ENCODE assay signal across 12 cellular contexts in genomic region chr16:11303405-11304138, GRCh38. TPM values are rescaled to one million over a fixed set of nuclear protein-coding genes. Genes with fewer than 3 reads are reported as not detected.
A peak's percentile ranks its signal among the peaks of the same experiment; 100 is the strongest.
DNase-seq lines count a peak whose midpoint lies in the region; ATAC-seq, FAIRE-seq and TF ChIP-seq lines count a peak whose summit lies in the region.
"Had no signal": no experiment of that assay in that cellular context is flagged by ENCODE, and none has a peak within 500 bp of the region (broad histone marks: within the 10 kb centered on the region; RNA-seq: fewer than 3 reads in every experiment).

No MANE protein-coding gene starts in this region.

- no peaks in the 10 kb centered on the region for H3K79me2 ChIP-seq in KMS-11 (ENCODE audit: insufficient read depth, low read depth)

- no peak overlapping the region for H3K9ac ChIP-seq in KMS-11

- H4K20me1 ChIP-seq in KMS-11 (ENCODE audit: insufficient read depth), result no peaks in the 10 kb centered on the region

- TF ChIP-seq CTCF in BE2C (IDR thresholded peaks at IDR 0.05; ENCODE audit: low read depth, low read length) (no peak), KMS-11 (conservative IDR thresholded peaks at IDR 0.05; ENCODE audit: low read depth, low read length) (no peak), RWPE2 (IDR thresholded peaks at IDR 0.05; ENCODE audit: poor library complexity, severe bottlenecking) (no peak)

- H3K4me2 ChIP-seq in KMS-11, result peak overlapping the region; percentile 29; the same call in 1 of the 2 replicates

- peaks cover 7% of the 10 kb centered on the region for H3K4me1 ChIP-seq in BE2C
- H3K4me1 ChIP-seq in KMS-11 (ENCODE audit: low read depth, poor library complexity, severe bottlenecking), result peaks cover 45% of the 10 kb centered on the region
- peaks cover 9% of the 10 kb centered on the region for H3K4me1 ChIP-seq in RWPE2 (ENCODE audit: insufficient read depth, poor library complexity, severe bottlenecking)
- H3K4me1 ChIP-seq in HAP-1, result peaks cover 4% of the 10 kb centered on the region

- ATAC-seq in RWPE2 (ENCODE audit: low read depth), result peak; percentile 47

- H3K9me3 ChIP-seq in BE2C (no peaks in the 10 kb centered on the region), RWPE2 (ENCODE audit: severe bottlenecking) (no peaks in the 10 kb centered on the region), HAP-1 (no peaks in the 10 kb centered on the region)

- peak overlapping the region; percentile 8 for H3K4me3 ChIP-seq in BE2C (ENCODE audit: low read depth, low read length)
- H3K4me3 ChIP-seq in KMS-11 (IDR thresholded peaks at IDR 0.05; ENCODE audit: insufficient read depth, low read depth, low read length), result no peak overlapping the region
- no peak overlapping the region for H3K4me3 ChIP-seq in RWPE2 (ENCODE audit: severe bottlenecking)
- H3K4me3 ChIP-seq in HAP-1, result no peak overlapping the region

- DNase-seq in BE2C (peak; percentile 75), RWPE2 (ENCODE audit: low spot score) (no peak), kidney tubule cell (ENCODE audit: low spot score) (peak; percentile 42), GM12891 (ENCODE audit: insufficient read length, low spot score) (no peak), retina (no peak), medulla oblongata (ENCODE audit: extremely low spot score) (no peak), HAP-1 (ENCODE audit: low spot score in 2 of 2) (no peak)
- DNase-seq: activated gamma-delta T cell treated with Interleukin-2 at 50 U/mL for 16 hours, NCI-H1930, Right ventricle myocardium superior had no signal

- H3K27ac ChIP-seq in KMS-11 (no peak overlapping the region), RWPE2 (ENCODE audit: poor library complexity, severe bottlenecking) (no peak overlapping the region)

- H3K27me3 ChIP-seq in BE2C (no peaks in the 10 kb centered on the region), KMS-11 (ENCODE audit: insufficient read depth, low read depth) (peaks cover 9% of the 10 kb centered on the region; the same call in 1 of the 2 replicates), RWPE2 (ENCODE audit: insufficient read depth, poor library complexity, severe bottlenecking) (no peaks in the 10 kb centered on the region), HAP-1 (ENCODE audit: low read depth) (no peaks in the 10 kb centered on the region)

- no peak for TF ChIP-seq POLR2A in GM12891 (IDR thresholded peaks at IDR 0.05; ENCODE audit: low read depth, low read length)

- in situ Hi-C loops in HAP-1 (cut with MboI; ENCODE audit: low sequenced_read_pairs), result no loop called here

- H2AFZ ChIP-seq in KMS-11 (ENCODE audit: low read depth), result no peak overlapping the region

- no peak for FAIRE-seq in GM12891 (lab: Jason Lieb, UNC)
- FAIRE-seq: frontal cortex had no signal

- no peaks in the 10 kb centered on the region for H3K36me3 ChIP-seq in BE2C
- no peaks in the 10 kb centered on the region for H3K36me3 ChIP-seq in KMS-11 (ENCODE audit: insufficient read depth)
- H3K36me3 ChIP-seq in RWPE2 (ENCODE audit: low read depth), result no peaks in the 10 kb centered on the region
- no peaks in the 10 kb centered on the region for H3K36me3 ChIP-seq in HAP-1 (replicated peaks)

TF ChIP-seq in GM12891, 5 proteins besides CTCF, POLR2A, EP300 and RAD21:
- no peak for TF ChIP-seq POLR2AphosphoS5 (IDR thresholded peaks at IDR 0.05; ENCODE audit: low read depth, low read length)
- TF ChIP-seq SPI1 (IDR thresholded peaks at IDR 0.05; ENCODE audit: low read depth, low read length), result no peak
- no peak for TF ChIP-seq PAX5 (IDR thresholded peaks at IDR 0.05; ENCODE audit: insufficient read depth, low read length, severe bottlenecking)
- TF ChIP-seq POU2F2 (IDR thresholded peaks at IDR 0.05; ENCODE audit: low read depth, low read length), result no peak

RNA-seq across cellular contexts. Expression of gene PRM1, which starts 22.4 kb away (rescaled TPM):
- not detected for polyA plus RNA-seq in BE2C (2012; ENCODE audit: insufficient read depth, insufficient read length, low read depth)
- polyA plus RNA-seq in GM12891 (2012; ENCODE audit: low read depth, missing spikeins), result not detected

RNA-seq across cellular contexts. Expression of gene PRM2, which starts 27.3 kb away (rescaled TPM):
- not detected for polyA plus RNA-seq in BE2C (2012; ENCODE audit: insufficient read depth, insufficient read length, low read depth)
- polyA plus RNA-seq in GM12891 (2012; ENCODE audit: low read depth, missing spikeins), result not detected

RNA-seq across cellular contexts. Expression of gene PRM3, which starts 30.1 kb away (rescaled TPM):
- polyA plus RNA-seq in BE2C (2012; ENCODE audit: insufficient read depth, insufficient read length, low read depth), result not detected
- not detected for polyA plus RNA-seq in GM12891 (2012; ENCODE audit: low read depth, missing spikeins)

RNA-seq across cellular contexts. Expression of gene TNP2, which starts 34.4 kb away (rescaled TPM):
- not detected for polyA plus RNA-seq in BE2C (2012; ENCODE audit: insufficient read depth, insufficient read length, low read depth)
- not detected for polyA plus RNA-seq in GM12891 (2012; ENCODE audit: low read depth, missing spikeins)

RNA-seq across cellular contexts. Expression of gene RMI2, which starts 41.7 kb away (rescaled TPM):
- 4.9 TPM for polyA plus RNA-seq in BE2C (2012; ENCODE audit: insufficient read depth, insufficient read length, low read depth)
- polyA plus RNA-seq in GM12891 (2012; ENCODE audit: low read depth, missing spikeins), result 39.3 TPM

Comparison
In these comparisons a context has a peak if more than half of its experiments do, and no peak if none do; other contexts are left out.
1. DNase-seq: peak in BE2C (single experiment) and kidney tubule cell (single experiment); none in RWPE2 (single experiment), GM12891 (single experiment), retina (single experiment), medulla oblongata (single experiment) and HAP-1 (0 of 2).